8 cellular contexts compared by ENCODE assay signal in genomic region chr9:133347985-133348762, GRCh38. TPM values are rescaled to one million over a fixed set of nuclear protein-coding genes. Genes with fewer than 3 reads are reported as not detected.
A peak's percentile ranks its signal among the peaks of the same experiment; 100 is the strongest.
DNase-seq lines count a peak whose midpoint lies in the region; ATAC-seq lines count a peak whose summit lies in the region.

Gene MED22, minus strand, starts transcription at chr9:133348131. Its CDS starts 1,469 bp downstream, at chr9:133346662.
Gene RPL7A, plus strand, starts transcription at chr9:133348218. Its CDS starts 26 bp downstream, at chr9:133348244.

- H3K27ac ChIP-seq in naive thymus-derived CD4-positive, alpha-beta T cell (ENCODE audit: low read depth, low read length) = peak within 1 kb of the TSS; percentile 98

- intact Hi-C loops in activated T-helper 1 cell treated with anti-CD3 and anti-CD28 coated beads, Interleukin-12 subunit alpha, Interleukin-12 subunit beta, Interleukin-2, Interleukin-4 antibody, amounts not matched to agents 30 ng/mL and 10 ng/mL and 1 ng/mL, durations not matched to agents 14 hours and 24 hours and 36 hours (cut with micrococcal nuclease) = loop anchor here (1.0 to 10.0 kb wide), 8 partner anchors 8 to 993 kb away; partner anchors contain the start of genes RNU6ATAC, SETX, STKLD1 and SURF1
- intact Hi-C loops in naive thymus-derived CD4-positive, alpha-beta T cell (cut with micrococcal nuclease) = loop anchor here (1.0 to 10.0 kb wide), 11 partner anchors 8 to 817 kb away; partner anchors contain the start of genes REXO4 (in 2 of the 2), STKLD1 (in 2 of the 2), SURF1 (in 2 of the 2) and SURF2 (in 2 of the 2)

- peak; percentile 69 for ATAC-seq in GM21737 (IDR thresholded peaks at IDR 0.05; ENCODE audit: unreplicated experiment)
- ATAC-seq in naive thymus-derived CD4-positive, alpha-beta T cell = peak; percentile 95
- peak; percentile 91 for ATAC-seq in stimulated activated memory B cell treated with anti-CD40 and anti-IgM and Interleukin-4, amounts not matched to agents 10 μg/mL and 1 μg/mL and 100 μg/mL, for 72 hours

- H3K9me3 ChIP-seq in naive thymus-derived CD4-positive, alpha-beta T cell (ENCODE audit: control insufficient read depth in 2 of 3, low read length in 3 of 3) = no peaks in the 10 kb centered on the region

- POLR2A ChIA-PET in naive thymus-derived CD4-positive, alpha-beta T cell (lab: Charles Lee) = interaction anchor here (0.7 to 3.7 kb wide), 12 partner anchors 8 to 132 kb away, joined by 3 to 27 read pairs (median 4); partner anchors contain the start of genes STKLD1, SURF1 and SURF2

- CTCF ChIA-PET in naive thymus-derived CD4-positive, alpha-beta T cell (lab: Charles Lee) = interaction anchor here (0.6 to 1.0 kb wide), 2 partner anchors 8 to 317 kb away, joined by 3 to 4 read pairs; partner anchors contain the start of genes GTF3C5, SURF1 and SURF2

- H3K27me3 ChIP-seq in naive thymus-derived CD4-positive, alpha-beta T cell (ENCODE audit: control insufficient read depth in 2 of 2, insufficient read depth in 2 of 2, low read length in 2 of 2) = no peaks in the 10 kb centered on the region

- H3K36me3 ChIP-seq in naive thymus-derived CD4-positive, alpha-beta T cell (ENCODE audit: control insufficient read depth in 2 of 3, insufficient read depth in 3 of 3, low read length in 3 of 3) = peaks cover 18 to 80% (median 31%) of the 10 kb centered on the region in 3 experiments

- H3K4me3 ChIP-seq in naive thymus-derived CD4-positive, alpha-beta T cell (ENCODE audit: low read length) = peak within 1 kb of the TSS; percentile 93

- H3K4me1 Mint-ChIP-seq in activated T-helper 1 cell treated with anti-CD3 and anti-CD28 coated beads, Interleukin-12 subunit alpha, Interleukin-12 subunit beta, Interleukin-2, Interleukin-4 antibody, amounts not matched to agents 30 ng/mL and 10 ng/mL and 1 ng/mL, durations not matched to agents 14 hours and 24 hours and 36 hours (ENCODE audit: low read depth) = peaks cover 36% of the 10 kb centered on the region
- peaks cover 23 to 47% (median 39%) of the 10 kb centered on the region in 7 donors for H3K4me1 Mint-ChIP-seq in naive thymus-derived CD4-positive, alpha-beta T cell
- H3K4me1 Mint-ChIP-seq in stimulated activated memory B cell treated with anti-CD40 and anti-IgM and Interleukin-4, amounts not matched to agents 10 μg/mL and 1 μg/mL and 100 μg/mL, for 72 hours = peaks cover 49% of the 10 kb centered on the region

- peaks cover 56% of the 10 kb centered on the region for H3K36me3 Mint-ChIP-seq in activated T-helper 1 cell treated with anti-CD3 and anti-CD28 coated beads, Interleukin-12 subunit alpha, Interleukin-12 subunit beta, Interleukin-2, Interleukin-4 antibody, amounts not matched to agents 30 ng/mL and 10 ng/mL and 1 ng/mL, durations not matched to agents 14 hours and 24 hours and 36 hours (ENCODE audit: low read depth)
- peaks cover 8 to 44% (median 39%) of the 10 kb centered on the region in 5 donors for H3K36me3 Mint-ChIP-seq in naive thymus-derived CD4-positive, alpha-beta T cell
- peaks cover 36% of the 10 kb centered on the region for H3K36me3 Mint-ChIP-seq in stimulated activated memory B cell treated with anti-CD40 and anti-IgM and Interleukin-4, amounts not matched to agents 10 μg/mL and 1 μg/mL and 100 μg/mL, for 72 hours

- peak within 1 kb of the TSS; percentile 99 for H3K27ac Mint-ChIP-seq in activated T-helper 1 cell treated with anti-CD3 and anti-CD28 coated beads, Interleukin-12 subunit alpha, Interleukin-12 subunit beta, Interleukin-2, Interleukin-4 antibody, amounts not matched to agents 30 ng/mL and 10 ng/mL and 1 ng/mL, durations not matched to agents 14 hours and 24 hours and 36 hours
- H3K27ac Mint-ChIP-seq in naive thymus-derived CD4-positive, alpha-beta T cell = peak within 1 kb of the TSS; percentile 87 to 99 (median 97)
- peak within 1 kb of the TSS; percentile 99 for H3K27ac Mint-ChIP-seq in stimulated activated memory B cell treated with anti-CD40 and anti-IgM and Interleukin-4, amounts not matched to agents 10 μg/mL and 1 μg/mL and 100 μg/mL, for 72 hours

- H3K9me3 Mint-ChIP-seq in activated T-helper 1 cell treated with anti-CD3 and anti-CD28 coated beads, Interleukin-12 subunit alpha, Interleukin-12 subunit beta, Interleukin-2, Interleukin-4 antibody, amounts not matched to agents 30 ng/mL and 10 ng/mL and 1 ng/mL, durations not matched to agents 14 hours and 24 hours and 36 hours = no peaks in the 10 kb centered on the region
- peaks cover 0 to 2% (median 0%) of the 10 kb centered on the region in 11 donors for H3K9me3 Mint-ChIP-seq in naive thymus-derived CD4-positive, alpha-beta T cell
- no peaks in the 10 kb centered on the region for H3K9me3 Mint-ChIP-seq in stimulated activated memory B cell treated with anti-CD40 and anti-IgM and Interleukin-4, amounts not matched to agents 10 μg/mL and 1 μg/mL and 100 μg/mL, for 72 hours

- peak within 1 kb of the TSS; percentile 93 for H3K4me3 Mint-ChIP-seq in activated T-helper 1 cell treated with anti-CD3 and anti-CD28 coated beads, Interleukin-12 subunit alpha, Interleukin-12 subunit beta, Interleukin-2, Interleukin-4 antibody, amounts not matched to agents 30 ng/mL and 10 ng/mL and 1 ng/mL, durations not matched to agents 14 hours and 24 hours and 36 hours
- H3K4me3 Mint-ChIP-seq in naive thymus-derived CD4-positive, alpha-beta T cell = peak within 1 kb of the TSS; percentile 94 to 100 (median 98)
- peak within 1 kb of the TSS; percentile 99 for H3K4me3 Mint-ChIP-seq in stimulated activated memory B cell treated with anti-CD40 and anti-IgM and Interleukin-4, amounts not matched to agents 10 μg/mL and 1 μg/mL and 100 μg/mL, for 72 hours

- peaks cover 2% of the 10 kb centered on the region for H3K27me3 Mint-ChIP-seq in activated T-helper 1 cell treated with anti-CD3 and anti-CD28 coated beads, Interleukin-12 subunit alpha, Interleukin-12 subunit beta, Interleukin-2, Interleukin-4 antibody, amounts not matched to agents 30 ng/mL and 10 ng/mL and 1 ng/mL, durations not matched to agents 14 hours and 24 hours and 36 hours (ENCODE audit: insufficient read depth)
- H3K27me3 Mint-ChIP-seq in naive thymus-derived CD4-positive, alpha-beta T cell = peaks cover 0 to 2% (median 0%) of the 10 kb centered on the region in 5 donors
- no peaks in the 10 kb centered on the region for H3K27me3 Mint-ChIP-seq in stimulated activated memory B cell treated with anti-CD40 and anti-IgM and Interleukin-4, amounts not matched to agents 10 μg/mL and 1 μg/mL and 100 μg/mL, for 72 hours

- peak; percentile 95 for DNase-seq in DMS153 treated with DMSO at 0.1 percent for 48 hours (lab: John Stamatoyannopoulos, UW; ENCODE audit: unreplicated experiment)
- DNase-seq in LHCN-M2 (ENCODE audit: low read depth) = peak; percentile 95
- peak; percentile 93 for DNase-seq in RPMI7951 (ENCODE audit: low read depth)
- peak; percentile 90 for DNase-seq in activated T-helper 1 cell treated with anti-CD3 and anti-CD28 coated beads, Interleukin-12 subunit alpha, Interleukin-12 subunit beta, Interleukin-2, Interleukin-4 antibody, amounts not matched to agents 30 ng/mL and 10 ng/mL and 1 ng/mL, durations not matched to agents 14 hours and 24 hours and 36 hours (ENCODE audit: low spot score)
- DNase-seq in fibroblast of gingiva (ENCODE audit: low read depth) = peak; percentile 95
- peak; percentile 72 to 95 (median 92) for DNase-seq in naive thymus-derived CD4-positive, alpha-beta T cell

- H3K4me1 ChIP-seq in naive thymus-derived CD4-positive, alpha-beta T cell (ENCODE audit: control insufficient read depth in 2 of 2, insufficient read depth in 2 of 2, low read length in 2 of 2) = peaks cover 19 to 20% of the 10 kb centered on the region in 2 donors

RNA-seq across cellular contexts. Expression of gene MED22, which starts in this region (rescaled TPM):
- 28.5 and 30.5 TPM in 2 replicates for total RNA-seq in LHCN-M2 (2014; rRNA removed)
- 21.7 TPM for polyA plus RNA-seq in LHCN-M2 (2012)
- total RNA-seq in RPMI7951 (2014; rRNA removed; shearing (Covaris generic)) = 13.8 and 15.2 TPM in 2 replicates
- total RNA-seq in activated T-helper 1 cell treated with anti-CD3 and anti-CD28 coated beads, Interleukin-12 subunit alpha, Interleukin-12 subunit beta, Interleukin-2, Interleukin-4 antibody, amounts not matched to agents 30 ng/mL and 10 ng/mL and 1 ng/mL, durations not matched to agents 14 hours and 24 hours and 36 hours = 37.9 and 40.5 TPM in 2 replicates
- 10 to 100 TPM; 26.5 to 44.6 (median 32.8) TPM for total RNA-seq in naive thymus-derived CD4-positive, alpha-beta T cell
- polyA plus RNA-seq in naive thymus-derived CD4-positive, alpha-beta T cell = 10 to 100 TPM; 13.5 to 20.2 TPM

RNA-seq across cellular contexts. Expression of gene RPL7A, which starts in this region (rescaled TPM):
- total RNA-seq in LHCN-M2 (2014; rRNA removed) = 2,137 and 2,163 TPM in 2 replicates
- polyA plus RNA-seq in LHCN-M2 (2012) = 2,836 TPM
- 1,811 and 1,953 TPM in 2 replicates for total RNA-seq in RPMI7951 (2014; rRNA removed; shearing (Covaris generic))
- 2,401 and 2,463 TPM in 2 replicates for total RNA-seq in activated T-helper 1 cell treated with anti-CD3 and anti-CD28 coated beads, Interleukin-12 subunit alpha, Interleukin-12 subunit beta, Interleukin-2, Interleukin-4 antibody, amounts not matched to agents 30 ng/mL and 10 ng/mL and 1 ng/mL, durations not matched to agents 14 hours and 24 hours and 36 hours
- total RNA-seq in naive thymus-derived CD4-positive, alpha-beta T cell = 1,000 to 10,000 TPM; 2,002 to 2,815 (median 2,428) TPM
- polyA plus RNA-seq in naive thymus-derived CD4-positive, alpha-beta T cell = 1,000 to 10,000 TPM; 1,347 to 1,421 TPM

Comparison
In these comparisons a context has a peak if more than half of its experiments do, and no peak if none do; other contexts are left out.
1. Peak in every context shown above with its lines: DNase-seq, ATAC-seq, H3K4me3 ChIP-seq and H3K27ac ChIP-seq.